30 cellular contexts compared by ENCODE assay signal in genomic region chr17:50029185-50029584, GRCh38. TPM values are rescaled to one million over a fixed set of nuclear protein-coding genes. Genes with fewer than 3 reads are reported as not detected.
DNase-seq lines count a peak whose midpoint lies in the region; ATAC-seq, FAIRE-seq and TF ChIP-seq lines count a peak whose summit lies in the region.
"Had no signal": no experiment of that assay in that cellular context is flagged by ENCODE, and none has a peak within 500 bp of the region (broad histone marks: within the 10 kb centered on the region; RNA-seq: fewer than 3 reads in every experiment).

No MANE protein-coding gene starts in this region.

- H3K9me1 ChIP-seq in IMR-90 (ENCODE audit: insufficient read depth, low read length): peaks cover 16% of the 10 kb centered on the region

- DNase-seq in A549 (ENCODE audit: low read depth in 1 of 2, low spot score in 1 of 2): no peak
- DNase-seq in IMR-90: no peak
- no peak for DNase-seq in epithelial cell of prostate (ENCODE audit: low read depth, low spot score)
- no peak for DNase-seq in neuronal stem cell (ENCODE audit: low spot score)
- DNase-seq in NCI-H1417 treated with DMSO at 0.1 percent for 48 hours (lab: John Stamatoyannopoulos, UW): no peak
- DNase-seq in AG20443 (ENCODE audit: low spot score): no peak
- DNase-seq: activated CD4-positive, alpha-beta memory T cell treated with anti-CD3 and anti-CD28 coated beads for 36 hours; activated CD4-positive, CD25-positive, alpha-beta regulatory T cell; activated CD8-positive, alpha-beta memory T cell treated with anti-CD3 and anti-CD28 coated beads, Interleukin-2, amount 50 U/mL, for 48 hours; Caco-2; central memory CD4-positive, alpha-beta T cell; DND-41; heart left ventricle; NCI-H1105; NCI-H2081; NCI-H226; NCI-H748 treated with DMSO at 0.1 percent for 48 hours; Right ventricle myocardium superior; sigmoid colon; stimulated activated CD8-positive, alpha-beta memory T cell treated with anti-CD3 and anti-CD28 coated beads, Interleukin-4, amount 100 ng/mL, for 48 hours; T-cell had no signal

- no peak overlapping the region for H3K56ac ChIP-seq in IMR-90 (ENCODE audit: extremely low read depth, insufficient read depth, low read length)

- H2BK120ac ChIP-seq in IMR-90 (ENCODE audit: low read depth, low read length): peak overlapping the region; percentile 97
- H2BK120ac ChIP-seq in neuronal stem cell (ENCODE audit: low read depth, low read length): no peak overlapping the region

- ATAC-seq in A549 (no peak), IMR-90 (ENCODE audit: low read depth) (no peak), GM21737 (IDR thresholded peaks at IDR 0.05; ENCODE audit: unreplicated experiment) (no peak), HG02938 (IDR thresholded peaks at IDR 0.05; ENCODE audit: unreplicated experiment) (no peak)
- ATAC-seq: activated T-helper 17 cell treated with anti-CD3 and anti-CD28 coated beads, Interleukin-2, amount 50 U/mL, for 72 hours; heart left ventricle; left lobe of liver; T-cell had no signal

- H2AK9ac ChIP-seq in IMR-90 (replicated peaks; ENCODE audit: low read depth, low read length, poor library complexity): peak overlapping the region; percentile 59

- TF ChIP-seq RAD21 in A549 (conservative IDR thresholded peaks at IDR 0.05 in 1 of 2, IDR thresholded peaks at IDR 0.05 in 1 of 2) (no peak), IMR-90 (IDR thresholded peaks at IDR 0.05; ENCODE audit: low read length) (no peak)

- no peak overlapping the region for H3K9ac ChIP-seq in IMR-90 (ENCODE audit: low read depth, low read length)
- H3K9ac ChIP-seq in neuronal stem cell (ENCODE audit: low read depth, low read length, poor library complexity): no peak overlapping the region
- H3K9ac ChIP-seq: BLaER1 had no signal

- peak overlapping the region; percentile 89 for H3K4me2 ChIP-seq in A549
- no peak overlapping the region for H3K4me2 ChIP-seq in IMR-90 (ENCODE audit: low read depth, low read length)
- H3K4me2 ChIP-seq in neuronal stem cell (ENCODE audit: insufficient read depth, low read length, poor library complexity, severe bottlenecking): no peak overlapping the region

- H2BK15ac ChIP-seq in IMR-90 (ENCODE audit: low read depth, low read length): peak overlapping the region; percentile 100; the same call in 2 of the 3 replicates
- peak overlapping the region; percentile 34 for H2BK15ac ChIP-seq in neuronal stem cell (ENCODE audit: low read length)

- no peaks in the 10 kb centered on the region for H3K27me3 ChIP-seq in IMR-90 (ENCODE audit: control insufficient read depth, insufficient read depth, low read length)
- H3K27me3 ChIP-seq in neuronal stem cell (ENCODE audit: control insufficient read depth in 3 of 3, insufficient read depth in 3 of 3, low read depth in 1 of 3, low read length in 3 of 3): no peaks in the 10 kb centered on the region
- H3K27me3 ChIP-seq: sigmoid colon had no signal

- CTCF ChIA-PET in A549 (lab: Yijun Ruan, JAX): interaction anchor here (0.6 to 9.1 kb wide), 11 partner anchors 9 to 85 kb away, joined by 4 to 473 read pairs (median 69); partner anchors contain the start of genes DLX3, ITGA3 and PDK2
- CTCF ChIA-PET in IMR-90 (lab: Yijun Ruan, JAX): interaction anchor here (1.8 kb wide), 1 partner anchor 65 kb away, joined by 4 read pairs; no protein-coding TSS in a partner anchor

- H2AK5ac ChIP-seq in IMR-90 (ENCODE audit: low read depth, low read length) (peak overlapping the region; percentile 97), neuronal stem cell (ENCODE audit: low read depth, low read length) (peak overlapping the region; percentile 59)

- H2BK12ac ChIP-seq in neuronal stem cell (ENCODE audit: low read length): peak overlapping the region; percentile 67

- H3K36me3 ChIP-seq in IMR-90 (ENCODE audit: control insufficient read depth, insufficient read depth, low read length) (no peaks in the 10 kb centered on the region), neuronal stem cell (replicated peaks in 1 of 2; ENCODE audit: control insufficient read depth in 2 of 2, insufficient read depth in 2 of 2, low read length in 2 of 2) (peaks cover 0 to 3% of the 10 kb centered on the region in 2 donors)
- H3K36me3 ChIP-seq: BLaER1, heart left ventricle, sigmoid colon had no signal

- H4K20me1 ChIP-seq in IMR-90 (ENCODE audit: insufficient read depth, low read length): no peaks in the 10 kb centered on the region; the same call in 1 of the 2 replicates

- dilution Hi-C loops in IMR-90 (cut with HindIII; ENCODE audit: low sequenced_read_pairs, unreplicated experiment): no loop called here

- H3K4me1 ChIP-seq in A549 (peaks cover 42% of the 10 kb centered on the region), IMR-90 (ENCODE audit: control insufficient read depth, insufficient read depth, low read length) (peaks cover 19% of the 10 kb centered on the region), neuronal stem cell (ENCODE audit: control insufficient read depth in 2 of 2, insufficient read depth in 1 of 2, low read depth in 1 of 2, low read length in 2 of 2) (peaks cover 6 to 20% of the 10 kb centered on the region in 2 donors)
- H3K4me1 ChIP-seq: Caco-2 had no signal

- no peaks in the 10 kb centered on the region for H3K9me3 ChIP-seq in A549
- no peaks in the 10 kb centered on the region for H3K9me3 ChIP-seq in IMR-90 (ENCODE audit: control insufficient read depth, insufficient read depth, low read length)
- peaks cover 0 to 7% of the 10 kb centered on the region in 2 donors for H3K9me3 ChIP-seq in neuronal stem cell (replicated peaks in 1 of 2; ENCODE audit: control insufficient read depth in 2 of 2, insufficient read depth in 1 of 2, low read depth in 1 of 2, low read length in 2 of 2)
- H3K9me3 ChIP-seq: BLaER1, Caco-2, heart left ventricle, sigmoid colon had no signal

- TF ChIP-seq CTCF in A549 (IDR thresholded peaks at IDR 0.05): no peak
- no peak for TF ChIP-seq CTCF in IMR-90 (conservative IDR thresholded peaks at IDR 0.05; ENCODE audit: low read depth, low read length)

- H4K8ac ChIP-seq in IMR-90 (ENCODE audit: low read depth in 2 of 2, low read length in 2 of 2): peak overlapping the region; percentile 76 to 90; a peak in 3 of 4 replicates
- H4K8ac ChIP-seq in neuronal stem cell (ENCODE audit: low read depth, low read length): peak overlapping the region; percentile 33

- TF ChIP-seq EP300 in A549 (IDR thresholded peaks at IDR 0.05): no peak

- H3K27ac ChIP-seq in A549 (peak overlapping the region; percentile 94 to 99), IMR-90 (ENCODE audit: insufficient read depth, low read length) (no peak overlapping the region), epithelial cell of prostate (peak overlapping the region; percentile 100), neuronal stem cell (replicated peaks; ENCODE audit: low read length) (no peak overlapping the region)
- H3K27ac ChIP-seq: BLaER1, heart left ventricle had no signal

- H2BK20ac ChIP-seq in IMR-90 (ENCODE audit: low read depth, low read length): peak overlapping the region; percentile 95

- H3K14ac ChIP-seq in IMR-90 (replicated peaks; ENCODE audit: low read depth, low read length) (0 out of 2 replicates have a peak overlapping the region, but pooled peaks have one; percentile 86), neuronal stem cell (ENCODE audit: low read length) (no peak overlapping the region)

- WGBS in A549 (ENCODE audit: missing lambda C conversion rate): 92% methylated on average over 7 of the region's 7 CpGs
- WGBS in IMR-90 (ENCODE audit: extremely low coverage in 2 of 2, insufficient read length in 1 of 2), 2 experiments: 96% methylated on average over 4 of the region's 7 CpGs; no CpG with 5 or more reads in 1 of the 2 experiments
- no CpG with 5 or more reads among the region's 7 CpGs for WGBS in neuronal stem cell (ENCODE audit: extremely low coverage in 2 of 2, insufficient read length in 2 of 2, insufficient replicate concordance in 1 of 2), 2 donors

- no peak overlapping the region for H3K18ac ChIP-seq in IMR-90 (ENCODE audit: low read depth, low read length)
- H3K18ac ChIP-seq in neuronal stem cell (ENCODE audit: low read length): peak overlapping the region; percentile 81

- intact Hi-C loops in IMR-90 (cut with micrococcal nuclease): no loop called here

- no peak overlapping the region; the same call in 1 of the 2 replicates for H4K5ac ChIP-seq in IMR-90 (ENCODE audit: low read depth, low read length)

- TF ChIP-seq POLR2A in A549 (IDR thresholded peaks at IDR 0.05; ENCODE audit: low read length) (no peak), IMR-90 (IDR thresholded peaks at IDR 0.05; ENCODE audit: low read depth, low read length) (no peak)

- H4K91ac ChIP-seq in IMR-90 (ENCODE audit: insufficient read depth, low read depth, low read length) (peak overlapping the region; percentile 97), neuronal stem cell (ENCODE audit: low read depth, low read length, poor library complexity) (no peak overlapping the region)

- no TSS peak for BruUV-seq in IMR-90 (replicated peaks; lab: Mats Ljungman, UMichigan)

- H3K4me3 ChIP-seq in A549: no peak overlapping the region
- H3K4me3 ChIP-seq in IMR-90 (ENCODE audit: insufficient read depth, low read depth, low read length): no peak overlapping the region
- H3K4me3 ChIP-seq in neuronal stem cell (ENCODE audit: low read length in 2 of 2): peak overlapping the region in 1 of 2 donors; percentile 49
- H3K4me3 ChIP-seq: BLaER1, heart left ventricle, sigmoid colon had no signal

- H2AFZ ChIP-seq in IMR-90 (replicated peaks; ENCODE audit: low read length, poor library complexity): peak overlapping the region; percentile 86
- H2AFZ ChIP-seq in neuronal stem cell (ENCODE audit: low read length): no peak overlapping the region

- H2BK5ac ChIP-seq in IMR-90 (ENCODE audit: low read depth, low read length, poor library complexity, severe bottlenecking) (peak overlapping the region; percentile 67), neuronal stem cell (ENCODE audit: low read length) (peak overlapping the region; percentile 8)

- H3K4ac ChIP-seq in IMR-90 (ENCODE audit: low read depth, low read length): peak overlapping the region; percentile 98
- H3K4ac ChIP-seq in neuronal stem cell (ENCODE audit: low read length): no peak overlapping the region

- POLR2A ChIA-PET in A549 (lab: Yijun Ruan, JAX) (interaction anchor here (1.0 to 4.9 kb wide), 5 partner anchors 9 to 49 kb away, joined by 3 to 140 read pairs (median 11); partner anchors contain the start of gene ITGA3), IMR-90 (lab: Charles Lee; ENCODE audit: unreplicated experiment) (no interaction called here)

- H3K79me1 ChIP-seq in IMR-90 (ENCODE audit: low read depth in 1 of 2, low read length in 2 of 2) (peaks cover 0 to 5% of the 10 kb centered on the region in 2 experiments; a peak in 1 of 4 replicates), neuronal stem cell (ENCODE audit: low read depth, low read length) (no peaks in the 10 kb centered on the region)

- H3K23ac ChIP-seq in IMR-90 (ENCODE audit: low read depth, low read length) (no peak overlapping the region), neuronal stem cell (ENCODE audit: low read depth, low read length, poor library complexity) (no peak overlapping the region)

- FAIRE-seq in A549 (lab: Jason Lieb, UNC): no peak

- in situ Hi-C loops in IMR-90 (cut with MboI; ENCODE audit: low sequenced_read_pairs): loop anchor here (5.0 kb wide), 1 partner anchor 58 kb away; no protein-coding TSS in a partner anchor

RNA-seq across cellular contexts. Expression of gene ITGA3, which starts 26.7 kb away (rescaled TPM):
- polyA plus RNA-seq in A549 (2011; rRNA removed): 141 and 181 TPM in 2 replicates
- 182 and 240 TPM in 2 replicates for polyA plus RNA-seq in A549 (2012; cell fraction: cytosol; rRNA removed)
- 975 and 1,352 TPM in 2 replicates for polyA plus RNA-seq in A549 (2012; cell fraction: nucleus; rRNA removed)
- polyA plus RNA-seq in A549 (2017; fragmentation: RNase III; extraction: RNeasy Plus Mini Kit Qiagen cat#74134 plus additional on column Dnase treatment): 248 to 268 TPM (median 256 TPM) in 3 replicates
- polyA minus RNA-seq in A549 (2011; rRNA and poly(A)+ RNA removed): 337 and 368 TPM in 2 replicates
- 78.0 and 80.0 TPM in 2 replicates for total RNA-seq in IMR-90 (2012; rRNA removed)
- 202 and 213 TPM in 2 replicates for polyA plus RNA-seq in IMR-90 (2012; rRNA removed)
- polyA plus RNA-seq in IMR-90 (2012; cell fraction: cytosol; rRNA removed): 91.6 and 164 TPM in 2 replicates
- 230 and 543 TPM in 2 replicates for polyA plus RNA-seq in IMR-90 (2012; cell fraction: nucleus; rRNA removed; ENCODE audit: low replicate concordance)
- polyA plus RNA-seq in neuronal stem cell (2013, experiment 1 of 2): 8.3 TPM
- 6.8 TPM for polyA plus RNA-seq in neuronal stem cell (2013, experiment 2 of 2)

RNA-seq across cellular contexts. Expression of gene DLX3, which starts 34.2 kb away (rescaled TPM):
- polyA plus RNA-seq in A549 (2011; rRNA removed) (0.04 TPM in 1 of 2 replicates, not detected in the other), A549 (2017; fragmentation: RNase III; extraction: RNeasy Plus Mini Kit Qiagen cat#74134 plus additional on column Dnase treatment) (0.04 to 0.24 TPM (median 0.17 TPM) in 3 replicates), IMR-90 (2012; rRNA removed) (not detected in 2 replicates)
- 0.08 and 0.12 TPM in 2 replicates for polyA plus RNA-seq in A549 (2012; cell fraction: cytosol; rRNA removed)
- 0.04 and 0.13 TPM in 2 replicates for polyA plus RNA-seq in A549 (2012; cell fraction: nucleus; rRNA removed)
- not detected in 2 replicates for polyA minus RNA-seq in A549 (2011; rRNA and poly(A)+ RNA removed)
- total RNA-seq in IMR-90 (2012; rRNA removed): not detected in 2 replicates
- polyA plus RNA-seq in IMR-90 (2012; cell fraction: cytosol; rRNA removed): not detected in 2 replicates
- not detected in 2 replicates for polyA plus RNA-seq in IMR-90 (2012; cell fraction: nucleus; rRNA removed; ENCODE audit: low replicate concordance)
- polyA plus RNA-seq in neuronal stem cell (2013, experiment 1 of 2): 1.2 TPM
- 1.1 TPM for polyA plus RNA-seq in neuronal stem cell (2013, experiment 2 of 2)
- total RNA-seq: A673; activated CD4-positive, alpha-beta memory T cell treated with anti-CD3 and anti-CD28 coated beads for 36 hours; activated T-helper 17 cell treated with anti-CD3 and anti-CD28 coated beads, Interleukin-2, amount 50 U/mL, for 72 hours; dermis microvascular lymphatic vessel endothelial cell; left lobe of liver; mononuclear cell; Right ventricle myocardium superior; T-cell had no signal
- polyA plus RNA-seq: IgD-negative memory B cell had no signal

Comparison
In these comparisons a context has a peak if more than half of its experiments do, and no peak if none do; other contexts are left out.
1. H3K27ac ChIP-seq: peak in A549 (2 of 2) and epithelial cell of prostate (single experiment); none in IMR-90 (single experiment) and neuronal stem cell (single experiment).